Comparison of ENCODE assay signal across 26 cellular contexts in genomic region chr1:209530990-209531389, GRCh38. TPM values are rescaled to one million over a fixed set of nuclear protein-coding genes. Genes with fewer than 3 reads are reported as not detected.
DNase-seq lines count a peak whose midpoint lies in the region; ATAC-seq and TF ChIP-seq lines count a peak whose summit lies in the region.
"Had no signal": no experiment of that assay in that cellular context is flagged by ENCODE, and none has a peak within 500 bp of the region (broad histone marks: within the 10 kb centered on the region; RNA-seq: fewer than 3 reads in every experiment).

No MANE protein-coding gene starts in this region.

- H3K27ac ChIP-seq in HEK293 (ENCODE audit: extremely low read depth, low read depth, low read length) (no peak overlapping the region), RWPE2 (ENCODE audit: poor library complexity, severe bottlenecking) (peak overlapping the region; percentile 52), suprapubic skin (peak overlapping the region; percentile 84)
- H3K27ac ChIP-seq: dorsolateral prefrontal cortex, HL-60 had no signal

- ATAC-seq in RWPE2 (ENCODE audit: low read depth) (peak; percentile 57), Right ventricle myocardium superior (ENCODE audit: poor library complexity) (no peak), GM18517 (IDR thresholded peaks at IDR 0.05; ENCODE audit: unreplicated experiment) (no peak)
- ATAC-seq: activated CD8-positive, alpha-beta T cell treated with anti-CD3 and anti-CD28 coated beads, Interleukin-2, amount 10 ng/mL, durations not matched to agents 7 days and 5 days; HepG2; mucosa of descending colon; natural killer cell treated with Interleukin-12 subunit alpha and Interleukin-12 subunit beta and Interleukin-15 and Interleukin-18, amount 100 ng/mL, for 72 hours; T-helper 17 cell had no signal

- 76% methylated on average over 4 of the region's 4 CpGs for WGBS in suprapubic skin

- H3K4me1 ChIP-seq in HEK293 (ENCODE audit: control insufficient read depth, insufficient read depth, low read length) (no peaks in the 10 kb centered on the region), RWPE2 (ENCODE audit: insufficient read depth, poor library complexity, severe bottlenecking) (peaks cover 17% of the 10 kb centered on the region), suprapubic skin (peaks cover 12% of the 10 kb centered on the region)

- TF ChIP-seq EP300 in suprapubic skin (IDR thresholded peaks at IDR 0.05), result no peak

- CTCF ChIA-PET in HEK293 (lab: Yijun Ruan, JAX), result interaction anchor here (1.1 to 1.2 kb wide), 2 partner anchors 18 to 35 kb away, joined by 3 read pairs; no protein-coding TSS in a partner anchor

- POLR2A ChIA-PET in HEK293 (lab: Yijun Ruan, JAX), result no interaction called here

- no peak for TF ChIP-seq CTCF in HEK293 (tag by site-specific recombination; IDR thresholded peaks at IDR 0.05)
- no peak for TF ChIP-seq CTCF in RWPE2 (IDR thresholded peaks at IDR 0.05; ENCODE audit: poor library complexity, severe bottlenecking)
- no peak for TF ChIP-seq CTCF in fibroblast of villous mesenchyme (IDR thresholded peaks at IDR 0.05; ENCODE audit: insufficient read depth, low read depth, low read length)
- TF ChIP-seq CTCF in suprapubic skin (IDR thresholded peaks at IDR 0.05), result no peak

- TF ChIP-seq POLR2A in suprapubic skin (IDR thresholded peaks at IDR 0.05), result no peak

- H3K9me3 ChIP-seq in HEK293 (ENCODE audit: control insufficient read depth, insufficient read depth, low read depth, low read length) (no peaks in the 10 kb centered on the region), RWPE2 (ENCODE audit: severe bottlenecking) (no peaks in the 10 kb centered on the region), suprapubic skin (no peaks in the 10 kb centered on the region)
- H3K9me3 ChIP-seq: mucosa of descending colon had no signal

- no peaks in the 10 kb centered on the region for H3K27me3 ChIP-seq in RWPE2 (ENCODE audit: insufficient read depth, poor library complexity, severe bottlenecking)
- peaks cover 4% of the 10 kb centered on the region for H3K27me3 ChIP-seq in suprapubic skin

- H3K4me3 ChIP-seq in HEK293 (ENCODE audit: low read depth, low read length) (no peak overlapping the region), RWPE2 (ENCODE audit: severe bottlenecking) (no peak overlapping the region), fibroblast of villous mesenchyme (ENCODE audit: low read depth, low read length) (no peak overlapping the region), suprapubic skin (no peak overlapping the region)
- H3K4me3 ChIP-seq: dorsolateral prefrontal cortex, lung, mucosa of descending colon had no signal

- H3K36me3 ChIP-seq in HEK293 (ENCODE audit: control insufficient read depth in 2 of 2, insufficient read depth in 1 of 2, low read length in 2 of 2) (no peaks in the 10 kb centered on the region), RWPE2 (ENCODE audit: low read depth) (no peaks in the 10 kb centered on the region), suprapubic skin (no peaks in the 10 kb centered on the region)

- intact Hi-C loops in Right ventricle myocardium superior (cut with DNase I), result no loop called here

- DNase-seq in RWPE2 (ENCODE audit: low spot score) (no peak), fibroblast of villous mesenchyme (ENCODE audit: low read depth) (peak; percentile 5), suprapubic skin (ENCODE audit: low spot score in 2 of 2) (no peak), SIG-M5 (lab: John Stamatoyannopoulos, UW) (no peak), Right ventricle myocardium superior (no peak)
- DNase-seq: activated CD4-positive, alpha-beta T cell treated with anti-CD3 and anti-CD28 coated beads for 1 hour; activated CD8-positive, alpha-beta T cell treated with anti-CD3 and anti-CD28 coated beads, Interleukin-2, amount 10 ng/mL, durations not matched to agents 7 days and 5 days; activated gamma-delta T cell; cerebellar nuclear complex; dorsolateral prefrontal cortex; glutamatergic neuron; HFFc6; Kasumi-1; kidney glomerular epithelial cell; mucosa of descending colon; NCI-H1048; NCI-H187 treated with DMSO at 0.1 percent for 48 hours; NCI-H526 treated with DMSO at 0.1 percent for 48 hours; stimulated activated CD4-positive, alpha-beta T cell treated with anti-CD3 and anti-CD28 coated beads, Interleukin-2, amount 100 ng/mL, for 48 hours; T-helper 17 cell had no signal

TF ChIP-seq in HEK293, 187 proteins besides CTCF, POLR2A, EP300 and RAD21:
- TF ChIP-seq ZBTB20 (tag by site-specific recombination; IDR thresholded peaks at IDR 0.05) (peak; percentile 25; the same call in 1 of the 2 replicates), ZNF416 (tag by site-specific recombination; IDR thresholded peaks at IDR 0.05) (no peak)
TF ChIP-seq in HEK293: peak in this region for 1.

RNA-seq across cellular contexts. Expression of gene CAMK1G, which starts 52.5 kb away (rescaled TPM):
- total RNA-seq in fibroblast of villous mesenchyme (2.6 and 9.1 TPM in 2 replicates), suprapubic skin (under 1 TPM in 2 of 4 donors, not detected in 2; 0.23 to 0.34 TPM), Right ventricle myocardium superior (not detected)
- total RNA-seq: activated CD8-positive, alpha-beta T cell treated with anti-CD3 and anti-CD28 coated beads, Interleukin-2, amount 10 ng/mL, durations not matched to agents 7 days and 5 days; HepG2; natural killer cell treated with Interleukin-12 subunit alpha and Interleukin-12 subunit beta and Interleukin-15 and Interleukin-18, amount 100 ng/mL, for 72 hours; T-helper 17 cell had no signal
